In the genomic region with DNA sequence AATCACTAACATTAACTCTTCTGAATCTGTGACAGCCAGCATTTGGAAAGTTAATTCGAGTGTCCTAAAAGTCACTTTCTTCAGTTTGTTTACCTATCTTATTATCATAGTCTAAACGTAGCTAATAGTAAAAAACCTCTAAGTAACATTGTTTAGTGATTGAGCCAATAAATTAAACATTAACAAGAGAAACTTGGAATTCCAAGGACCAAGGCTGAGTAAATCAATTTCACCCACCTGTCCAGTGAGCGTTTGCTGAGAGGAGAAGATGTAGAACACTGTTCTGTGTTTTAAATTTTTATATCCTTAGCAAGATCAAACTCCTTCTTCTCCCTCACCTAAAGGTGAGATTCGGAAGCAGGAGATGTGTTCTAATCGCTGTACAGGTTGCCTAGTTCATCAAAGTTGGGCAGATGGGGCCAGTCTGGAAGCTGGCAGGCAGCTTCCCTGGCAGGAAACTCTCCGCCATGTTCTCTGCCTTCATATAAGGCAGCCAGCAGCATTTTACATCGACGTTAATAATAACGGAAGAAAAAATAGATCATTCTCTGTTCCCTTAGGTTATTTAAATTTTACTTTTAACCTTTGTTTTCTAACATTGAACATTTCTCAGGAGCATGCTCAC, we compare ENCODE assay signal across 17 cellular contexts.
"Had no signal": no experiment of that assay in that cellular context is flagged by ENCODE, and none has a peak within 500 bp of the region (broad histone marks: within the 10 kb centered on the region; RNA-seq: fewer than 3 reads in every experiment).

No MANE protein-coding gene starts in this region.

- H3K4me3 ChIP-seq: colonic mucosa, esophagus squamous epithelium, ovary, prostate gland, stomach, upper lobe of left lung, uterus had no signal

- H3K27ac ChIP-seq: colonic mucosa, esophagus squamous epithelium, ovary, prostate gland, stomach, upper lobe of left lung, uterus had no signal

- FAIRE-seq: keratinocyte, small intestine had no signal

- H3K4me1 ChIP-seq: colonic mucosa, prostate gland had no signal

- H3K36me3 ChIP-seq: colonic mucosa, esophagus squamous epithelium, ovary, prostate gland, stomach, upper lobe of left lung, uterus had no signal

- H3K9me3 ChIP-seq: colonic mucosa, esophagus squamous epithelium, ovary, prostate gland, stomach, upper lobe of left lung, uterus had no signal

- DNase-seq: colonic mucosa; dermis blood vessel endothelial cell; esophagus squamous epithelium; foreskin fibroblast; immature natural killer cell; left colon; mesendoderm; naive thymus-derived CD8-positive, alpha-beta T cell; ovary; small intestine; stimulated activated CD4-positive, alpha-beta T cell treated with anti-CD3 and anti-CD28 coated beads, Interleukin-12 subunit alpha, Interleukin-12 subunit beta, amount 100 ng/mL, for 4 hours; stimulated activated naive CD4-positive, alpha-beta T cell; stomach; upper lobe of left lung; uterus had no signal

- H3K27me3 ChIP-seq: colonic mucosa, esophagus squamous epithelium, ovary, stomach, upper lobe of left lung, uterus had no signal

- ATAC-seq: left colon; naive thymus-derived CD8-positive, alpha-beta T cell had no signal
